Comparison of ENCODE assay signal across 26 cellular contexts in genomic region chr5:20157089-20157488, GRCh38.
"Had no signal": no experiment of that assay in that cellular context is flagged by ENCODE, and none has a peak within 500 bp of the region (broad histone marks: within the 10 kb centered on the region; RNA-seq: fewer than 3 reads in every experiment).

No MANE protein-coding gene starts in this region.

- H3K9ac ChIP-seq: SK-N-SH had no signal

- H3K4me3 ChIP-seq: body of pancreas, Peyer's patch, SJCRH30 had no signal

- H3K4me3 Mint-ChIP-seq: activated CD4-positive, alpha-beta memory T cell treated with anti-CD3 and anti-CD28 coated beads for 36 hours; activated CD4-positive, alpha-beta T cell treated with anti-CD3 and anti-CD28 coated beads, Interleukin-2, amount 10 ng/mL, durations not matched to agents 7 days and 5 days; activated T-cell treated with anti-CD3 and anti-CD28 coated beads, Interleukin-2, amount 50 U/mL, for 4 hours; central memory CD8-positive, alpha-beta T cell had no signal

- H3K4me2 ChIP-seq: SK-N-SH had no signal

- H3K27me3 Mint-ChIP-seq: activated CD4-positive, alpha-beta memory T cell treated with anti-CD3 and anti-CD28 coated beads for 36 hours; activated CD4-positive, alpha-beta T cell treated with anti-CD3 and anti-CD28 coated beads, Interleukin-2, amount 10 ng/mL, durations not matched to agents 7 days and 5 days; central memory CD8-positive, alpha-beta T cell had no signal

- H3K9me3 ChIP-seq: body of pancreas, Peyer's patch, SJCRH30, SK-N-SH had no signal

- DNase-seq: activated CD4-positive, alpha-beta memory T cell treated with anti-CD3 and anti-CD28 coated beads for 36 hours; activated CD4-positive, alpha-beta T cell treated with anti-CD3 and anti-CD28 coated beads, Interleukin-2, amount 10 ng/mL, durations not matched to agents 7 days and 5 days; activated CD4-positive, CD25-positive, alpha-beta regulatory T cell; activated CD8-positive, alpha-beta memory T cell treated with anti-CD3 and anti-CD28 coated beads for 24 hours; activated effector memory CD4-positive, alpha-beta T cell treated with anti-CD3 and anti-CD28 coated beads, Interleukin-2, amount 50 U/mL, for 16 hours; activated naive CD4-positive, alpha-beta T cell treated with Interleukin-2 at 50 U/mL for 16 hours; activated T-cell treated with anti-CD3 and anti-CD28 coated beads, Interleukin-2, amount 50 U/mL, for 4 hours; anterior cingulate cortex; body of pancreas; Karpas-422; NCI-H1048; NCI-H1417; NCI-H1930; NCI-H2171; NCI-H345; NCI-H510A; NCI-H526 treated with DMSO at 0.1 percent for 48 hours; Peyer's patch; Right ventricle myocardium superior; SJCRH30; SK-N-SH; T-helper 1 cell had no signal

- H3K4me1 Mint-ChIP-seq: activated CD4-positive, alpha-beta T cell treated with anti-CD3 and anti-CD28 coated beads, Interleukin-2, amount 10 ng/mL, durations not matched to agents 7 days and 5 days; central memory CD8-positive, alpha-beta T cell had no signal

- H3K36me3 Mint-ChIP-seq: activated CD4-positive, alpha-beta memory T cell treated with anti-CD3 and anti-CD28 coated beads for 36 hours; activated naive CD4-positive, alpha-beta T cell treated with anti-CD3 and anti-CD28 coated beads, Interleukin-2, amount 50 U/mL, for 72 hours had no signal

- H3K27me3 ChIP-seq: body of pancreas, Peyer's patch, SJCRH30 had no signal

- H3K27ac ChIP-seq: body of pancreas, Peyer's patch, RWPE1, SJCRH30, VCaP had no signal

- H3K4me1 ChIP-seq: Peyer's patch, SJCRH30 had no signal

- H3K36me3 ChIP-seq: Peyer's patch, SJCRH30 had no signal

- ATAC-seq: activated naive CD4-positive, alpha-beta T cell treated with anti-CD3 and anti-CD28 coated beads, Interleukin-2, amount 50 U/mL, for 72 hours; activated T-cell treated with anti-CD3 and anti-CD28 coated beads, Interleukin-2, amount 50 U/mL, for 4 hours; body of pancreas had no signal

- H3K27ac Mint-ChIP-seq: activated CD4-positive, alpha-beta memory T cell treated with anti-CD3 and anti-CD28 coated beads for 36 hours; activated CD4-positive, alpha-beta T cell treated with anti-CD3 and anti-CD28 coated beads, Interleukin-2, amount 10 ng/mL, durations not matched to agents 7 days and 5 days; activated naive CD4-positive, alpha-beta T cell treated with anti-CD3 and anti-CD28 coated beads, Interleukin-2, amount 50 U/mL, for 72 hours had no signal
